Comparison of ENCODE assay signal across 1 cellular context in genomic region chr12:111359914-111360276, GRCh38.
TF ChIP-seq lines count a peak whose summit lies in the region.

No MANE protein-coding gene starts in this region.

TF ChIP-seq in endothelial cell of umbilical vein, 7 proteins besides CTCF, POLR2A, EP300 and RAD21:
- TF ChIP-seq POLR2AphosphoS5 (IDR thresholded peaks at IDR 0.05; ENCODE audit: insufficient read depth, low read depth, low read length) (no peak), MYC (IDR thresholded peaks at IDR 0.05; ENCODE audit: low read depth, low read length) (no peak), MAX (IDR thresholded peaks at IDR 0.05; ENCODE audit: insufficient read depth, insufficient read length) (no peak), JUN (IDR thresholded peaks at IDR 0.05; ENCODE audit: borderline replicate concordance, insufficient read depth, insufficient read length, low read depth) (no peak), FOS (IDR thresholded peaks at IDR 0.05; ENCODE audit: borderline replicate concordance, insufficient read depth, low read length) (no peak), GATA2 (IDR thresholded peaks at IDR 0.05; ENCODE audit: insufficient read depth, insufficient read length, low read depth, low read length) (no peak), EZH2 (IDR thresholded peaks at IDR 0.05; ENCODE audit: borderline replicate concordance, low read depth, low read length, severe bottlenecking) (no peak)
